ENCODE assay signal across 16 cellular contexts in genomic region chr7:128066858-128067257, GRCh38. TPM values are rescaled to one million over a fixed set of nuclear protein-coding genes. Genes with fewer than 3 reads are reported as not detected.
DNase-seq lines count a peak whose midpoint lies in the region; TF ChIP-seq lines count a peak whose summit lies in the region.
"Had no signal": no experiment of that assay in that cellular context is flagged by ENCODE, and none has a peak within 500 bp of the region (broad histone marks: within the 10 kb centered on the region; RNA-seq: fewer than 3 reads in every experiment).

No MANE protein-coding gene starts in this region.

- H3K36me3 ChIP-seq in BE2C (no peaks in the 10 kb centered on the region), brain microvascular endothelial cell (replicated peaks) (no peaks in the 10 kb centered on the region), osteoblast (ENCODE audit: insufficient read depth, low read length) (no peaks in the 10 kb centered on the region), WERI-Rb-1 (no peaks in the 10 kb centered on the region)
- H3K36me3 ChIP-seq: Peyer's patch had no signal

- no peak overlapping the region for H2AFZ ChIP-seq in osteoblast (ENCODE audit: low read length)

- peaks cover 2% of the 10 kb centered on the region for H3K27me3 Mint-ChIP-seq in HFFc6 (ENCODE audit: insufficient read depth)

- no peak overlapping the region for H3K4me3 Mint-ChIP-seq in HFFc6

- DNase-seq in BE2C = no peak
- no peak for DNase-seq in HFFc6
- DNase-seq in brain microvascular endothelial cell = no peak
- no peak for DNase-seq in osteoblast (ENCODE audit: insufficient read length, low spot score, missing footprints)
- no peak for DNase-seq in WERI-Rb-1
- no peak for DNase-seq in activated gamma-delta T cell treated with Interleukin-2 at 50 U/mL for 16 hours
- DNase-seq in NAMALWA (ENCODE audit: low spot score) = no peak
- DNase-seq in NCI-H524 treated with DMSO at 0.1 percent for 48 hours (lab: John Stamatoyannopoulos, UW) = no peak
- DNase-seq: DMS79 treated with DMSO at 0.1 percent for 48 hours, GOT3, MM.1S, NCI-H1105, NCI-H1694, NCI-H2107, NCI-H2227 treated with DMSO at 0.1 percent for 48 hours, Peyer's patch had no signal

- no peaks in the 10 kb centered on the region for H3K9me3 Mint-ChIP-seq in HFFc6

- H3K27ac Mint-ChIP-seq in HFFc6 = no peak overlapping the region

- H4K20me1 ChIP-seq in osteoblast (ENCODE audit: insufficient read depth, low read length) = peaks cover 16% of the 10 kb centered on the region

- H3K27me3 ChIP-seq in BE2C = no peaks in the 10 kb centered on the region
- H3K27me3 ChIP-seq in brain microvascular endothelial cell (replicated peaks) = no peaks in the 10 kb centered on the region
- no peaks in the 10 kb centered on the region for H3K27me3 ChIP-seq in osteoblast (ENCODE audit: insufficient read depth, low read length)
- no peaks in the 10 kb centered on the region for H3K27me3 ChIP-seq in WERI-Rb-1 (ENCODE audit: insufficient read depth, low read depth, severe bottlenecking)
- H3K27me3 ChIP-seq: Peyer's patch had no signal

- no peaks in the 10 kb centered on the region for H3K79me2 ChIP-seq in osteoblast (ENCODE audit: insufficient read depth, low read length)

- H3K36me3 Mint-ChIP-seq in HFFc6 (ENCODE audit: low read depth) = peaks cover 5% of the 10 kb centered on the region; the same call in 1 of the 2 replicates

- H3K4me2 ChIP-seq in osteoblast (ENCODE audit: insufficient read depth, low read length) = no peak overlapping the region

- H3K4me1 ChIP-seq in BE2C (no peaks in the 10 kb centered on the region; the same call in 1 of the 2 replicates), osteoblast (ENCODE audit: insufficient read depth, low read length) (no peaks in the 10 kb centered on the region)
- H3K4me1 ChIP-seq: Peyer's patch had no signal

- H3K27ac ChIP-seq in brain microvascular endothelial cell (no peak overlapping the region), osteoblast (ENCODE audit: low read depth, low read length) (no peak overlapping the region), WERI-Rb-1 (no peak overlapping the region)
- H3K27ac ChIP-seq: Peyer's patch had no signal

- in situ Hi-C loops in brain microvascular endothelial cell (cut with HindIII; ENCODE audit: low pct_ligation_motif_present, low sequenced_read_pairs) = no loop called here

- H3K4me3 ChIP-seq in BE2C (ENCODE audit: low read depth, low read length) (no peak overlapping the region), brain microvascular endothelial cell (ENCODE audit: low read depth, low read length) (no peak overlapping the region), osteoblast (ENCODE audit: insufficient read depth, low read length) (no peak overlapping the region), WERI-Rb-1 (ENCODE audit: low read depth, low read length) (no peak overlapping the region)
- H3K4me3 ChIP-seq: Peyer's patch had no signal

- H3K4me1 Mint-ChIP-seq in HFFc6 (ENCODE audit: low read depth) = peaks cover 18% of the 10 kb centered on the region

- H3K9me3 ChIP-seq in BE2C = no peaks in the 10 kb centered on the region
- no peaks in the 10 kb centered on the region for H3K9me3 ChIP-seq in osteoblast (ENCODE audit: low read depth, low read length)
- no peaks in the 10 kb centered on the region for H3K9me3 ChIP-seq in WERI-Rb-1 (ENCODE audit: severe bottlenecking)
- H3K9me3 ChIP-seq: Peyer's patch had no signal

- peak; percentile 37 for TF ChIP-seq CTCF in BE2C (IDR thresholded peaks at IDR 0.05; ENCODE audit: low read depth, low read length)
- TF ChIP-seq CTCF in HFFc6 (IDR thresholded peaks at IDR 0.05) = peak; percentile 19; the same call in 1 of the 2 replicates
- peak; percentile 28 for TF ChIP-seq CTCF in brain microvascular endothelial cell (IDR thresholded peaks at IDR 0.05; ENCODE audit: low read depth, low read length, missing control alignments)
- peak; percentile 9 for TF ChIP-seq CTCF in osteoblast (IDR thresholded peaks at IDR 0.05; ENCODE audit: extremely low read depth, low read depth, low read length)
- TF ChIP-seq CTCF in WERI-Rb-1 (IDR thresholded peaks at IDR 0.05; ENCODE audit: low read depth, low read length) = no peak

RNA-seq across cellular contexts. Expression of gene LRRC4, which starts 35.6 kb away (rescaled TPM):
- polyA plus RNA-seq in BE2C (2012; ENCODE audit: insufficient read depth, insufficient read length, low read depth) = 3.3 TPM
- total RNA-seq in HFFc6 (2021; fragmentation: NEBNext Ultra II Directional; extraction: Animal tissue kit (Norgen Biotek cat#: 25700)) = 1 to 10 TPM; 1.1 to 2.3 (median 1.5) TPM
- total RNA-seq in osteoblast = 0.29 and 0.72 TPM in 2 replicates
